ENCODE assay signal across 8 cellular contexts in the genomic region with DNA sequence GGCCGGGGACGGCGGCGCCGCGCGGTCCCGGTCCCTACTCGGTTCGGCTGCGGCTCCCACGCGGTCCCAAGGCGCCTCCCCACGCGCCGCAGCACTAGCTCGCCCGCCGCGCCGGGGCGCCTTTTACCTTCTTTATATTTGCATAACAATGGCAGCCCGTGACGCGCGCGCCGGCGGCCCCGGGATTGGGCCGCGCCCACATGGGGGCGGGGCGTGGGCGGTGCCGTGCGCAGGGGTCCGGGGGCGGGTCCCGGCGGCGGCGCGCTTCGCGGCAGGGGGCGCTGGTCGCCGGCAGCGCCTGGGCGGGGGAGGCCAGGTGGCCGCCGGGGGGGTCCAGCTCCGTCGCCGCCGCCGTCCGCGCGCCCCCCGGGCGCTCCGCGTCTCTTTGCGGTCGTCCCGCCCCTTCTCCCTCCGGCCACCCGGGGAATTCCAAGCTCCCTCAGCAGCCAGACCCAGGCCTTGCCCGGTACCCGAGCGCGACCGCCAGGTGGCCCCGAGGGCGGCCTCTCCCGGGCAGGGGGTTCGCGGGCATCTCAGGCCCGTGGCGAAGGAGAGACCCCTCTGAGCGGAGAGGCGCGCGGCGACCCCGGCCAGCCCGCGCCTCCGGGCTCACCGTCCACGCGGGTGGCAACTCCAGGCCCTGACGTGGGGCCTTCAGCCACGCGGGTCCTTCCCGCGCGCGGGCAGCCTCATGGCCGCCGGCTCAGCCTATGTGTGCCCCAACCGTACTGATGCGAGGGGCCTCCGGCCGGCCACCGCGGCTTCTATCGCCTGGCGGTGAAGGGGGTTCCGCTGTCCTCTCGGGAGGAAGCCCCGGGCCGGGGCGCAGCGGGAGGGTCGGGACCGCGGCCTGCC. TPM values are rescaled to one million over a fixed set of nuclear protein-coding genes. Genes with fewer than 3 reads are reported as not detected.
DNase-seq lines count a peak whose midpoint lies in the region; ATAC-seq and TF ChIP-seq lines count a peak whose summit lies in the region.

A gene with protein sequence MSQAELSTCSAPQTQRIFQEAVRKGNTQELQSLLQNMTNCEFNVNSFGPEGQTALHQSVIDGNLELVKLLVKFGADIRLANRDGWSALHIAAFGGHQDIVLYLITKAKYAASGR (minus strand): TSS at position 96 of the 855 bp plus-strand sequence. CDS start 343 bp downstream, outside the sequence.

- H3K9me3 ChIP-seq in duodenal mucosa (ENCODE audit: control insufficient read depth in 1 of 2, low read length in 2 of 2): no peaks in the 10 kb centered on the region
- H3K9me3 ChIP-seq in lower lobe of right lung: no peaks in the 10 kb centered on the region

- ATAC-seq in GM19023 (IDR thresholded peaks at IDR 0.05; ENCODE audit: unreplicated experiment): peak; percentile 73
- ATAC-seq in HG03175 (IDR thresholded peaks at IDR 0.05; ENCODE audit: unreplicated experiment): peak; percentile 82
- ATAC-seq in lower lobe of right lung: peak; percentile 71 to 74

- H3K27ac ChIP-seq in duodenal mucosa (ENCODE audit: low read depth, low read length) (peak within 1 kb of the TSS; percentile 87), lower lobe of right lung (peak within 1 kb of the TSS; percentile 77)

- H3K27me3 ChIP-seq in duodenal mucosa (ENCODE audit: control insufficient read depth in 1 of 2, insufficient read depth in 2 of 2, low read length in 2 of 2): peaks cover 0 to 4% of the 10 kb centered on the region in 2 donors
- peaks cover 39% of the 10 kb centered on the region for H3K27me3 ChIP-seq in lower lobe of right lung (ENCODE audit: low read depth)

- peak; percentile 29 for TF ChIP-seq CTCF in AG09319 (IDR thresholded peaks at IDR 0.05; ENCODE audit: low read depth, low read length)
- TF ChIP-seq CTCF in lower lobe of right lung (IDR thresholded peaks at IDR 0.05): peak; percentile 53

- H3K4me1 ChIP-seq in duodenal mucosa (ENCODE audit: control insufficient read depth in 1 of 2, insufficient read depth in 2 of 2, low read length in 2 of 2): peaks cover 46 to 66% of the 10 kb centered on the region in 2 donors
- peaks cover 69% of the 10 kb centered on the region for H3K4me1 ChIP-seq in lower lobe of right lung

- peak within 1 kb of the TSS; percentile 91 for H3K9ac ChIP-seq in duodenal mucosa (ENCODE audit: low read depth in 1 of 2, low read length in 2 of 2)

- DNase-seq in AG09319 (ENCODE audit: extremely low read depth, low read depth): no peak
- DNase-seq in NCI-H524 treated with DMSO at 0.1 percent for 48 hours (lab: John Stamatoyannopoulos, UW): peak; percentile 33
- DNase-seq in activated CD4-positive, alpha-beta T cell treated with anti-CD3 and anti-CD28 coated beads, Interleukin-2, amount 50 U/mL, for 24 hours (ENCODE audit: low read depth in 1 of 2, low spot score in 1 of 2): peak; percentile 85 to 90
- DNase-seq in lower lobe of right lung: peak; percentile 94
- peak; percentile 80 to 95 (median 88) for DNase-seq in stimulated activated CD4-positive, alpha-beta T cell treated with anti-CD3 and anti-CD28 coated beads, TNF-alpha, amount 100 ng/mL, for 1 hour (ENCODE audit: low read depth in 3 of 3, low spot score in 1 of 3)

- H3K36me3 ChIP-seq in duodenal mucosa (ENCODE audit: control insufficient read depth in 1 of 2, insufficient read depth in 2 of 2, low read length in 2 of 2): no peaks in the 10 kb centered on the region
- no peaks in the 10 kb centered on the region for H3K36me3 ChIP-seq in lower lobe of right lung

- peak within 1 kb of the TSS; percentile 73 to 89 for H3K4me3 ChIP-seq in duodenal mucosa (ENCODE audit: low read depth in 1 of 2, low read length in 2 of 2)
- H3K4me3 ChIP-seq in lower lobe of right lung: peak within 1 kb of the TSS; percentile 63

- intact Hi-C loops in lower lobe of right lung (cut with DNase I): no loop called here

RNA-seq across cellular contexts. Expression of the gene that starts here (rescaled TPM):
- 6.5 TPM for total RNA-seq in lower lobe of right lung
